Comparison of ENCODE assay signal across 8 cellular contexts in the genomic region with DNA sequence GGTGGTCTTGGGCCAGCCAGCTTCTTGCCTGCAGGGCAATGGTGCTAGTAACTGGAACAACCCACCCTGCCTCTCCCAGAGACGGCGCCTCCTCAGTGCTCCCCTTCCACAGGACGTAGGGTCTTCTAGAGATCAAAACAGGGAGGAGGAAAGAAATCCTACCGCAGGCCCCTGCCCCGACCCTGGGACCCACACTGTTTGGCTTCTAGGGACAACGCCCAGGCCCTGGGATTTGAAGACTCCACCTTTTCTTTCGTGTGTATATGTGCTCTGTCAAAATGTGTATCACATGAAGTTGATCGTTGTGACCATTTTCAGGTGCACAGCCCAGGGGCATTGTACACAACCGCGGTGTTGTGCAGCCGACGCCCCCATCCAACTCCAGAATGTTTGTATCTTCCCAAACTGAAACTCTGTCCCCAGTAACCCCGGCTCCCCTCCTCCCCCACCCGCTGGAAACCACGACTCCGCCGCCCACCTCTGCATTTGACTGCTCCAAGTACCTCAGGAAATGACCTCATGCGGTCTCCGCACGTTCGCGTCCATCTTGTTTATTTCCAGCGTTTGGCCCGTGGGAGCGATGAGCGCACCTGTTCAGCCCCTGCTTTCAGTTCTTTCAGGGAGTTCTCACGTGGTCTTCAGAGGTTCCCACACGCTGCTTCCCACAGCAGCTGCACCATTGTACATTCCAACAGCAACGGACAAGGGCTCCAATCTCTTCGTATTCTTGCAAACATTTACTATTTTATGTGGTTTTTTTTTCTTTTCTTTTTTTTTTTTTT. TPM values are rescaled to one million over a fixed set of nuclear protein-coding genes. Genes with fewer than 3 reads are reported as not detected.
A peak's percentile ranks its signal among the peaks of the same experiment; 100 is the strongest.
DNase-seq lines count a peak whose midpoint lies in the region; ATAC-seq and TF ChIP-seq lines count a peak whose summit lies in the region.

No MANE protein-coding gene starts in this region.

- DNase-seq in CD14-positive monocyte (ENCODE audit: low spot score) (no peak), posterior cingulate gyrus (no peak), amniotic stem cell (lab: John Stamatoyannopoulos, UW) (no peak)
- peak; percentile 64 for DNase-seq in T-helper 2 cell treated with Interferon-gamma antibody and Interleukin-4, amounts not matched to agents 5 μg/mL and 100 μg/mL, for 36 hours (ENCODE audit: low spot score)
- peak; percentile 76 for DNase-seq in central memory CD4-positive, alpha-beta T cell
- peak; percentile 62 to 63 for DNase-seq in stimulated activated CD4-positive, alpha-beta T cell treated with anti-CD3 and anti-CD28 coated beads, Interleukin-4, amount 100 ng/mL, for 48 hours (ENCODE audit: low read depth in 2 of 2)

- H3K36me3 Mint-ChIP-seq in CD14-positive monocyte, result peaks cover 0 to 4% of the 10 kb centered on the region in 2 donors
- peaks cover 4% of the 10 kb centered on the region for H3K36me3 Mint-ChIP-seq in T-helper 2 cell treated with Interferon-gamma antibody and Interleukin-4, amounts not matched to agents 5 μg/mL and 100 μg/mL, for 36 hours (ENCODE audit: low read depth)

- ATAC-seq in GM19324 (IDR thresholded peaks at IDR 0.05; ENCODE audit: low FRiP score, unreplicated experiment), result peak; percentile 61
- peak; percentile 36 for ATAC-seq in HG03457 (IDR thresholded peaks at IDR 0.05; ENCODE audit: unreplicated experiment)

- peaks cover 80 to 98% (median 92%) of the 10 kb centered on the region in 3 donors for H3K27me3 Mint-ChIP-seq in CD14-positive monocyte (ENCODE audit: low read depth in 3 of 3)
- H3K27me3 Mint-ChIP-seq in T-helper 2 cell treated with Interferon-gamma antibody and Interleukin-4, amounts not matched to agents 5 μg/mL and 100 μg/mL, for 36 hours (ENCODE audit: low read depth), result peaks cover 82% of the 10 kb centered on the region

- intact Hi-C loops in CD14-positive monocyte (cut with micrococcal nuclease), result loop anchor here (1.0 to 2.0 kb wide), 3 partner anchors 38 to 110 kb away; no protein-coding TSS in a partner anchor
- intact Hi-C loops in posterior cingulate gyrus (cut with DNase I), result loop anchor here (1.0 to 2.0 kb wide), 2 partner anchors 38 to 109 kb away; no protein-coding TSS in a partner anchor

- no peak for TF ChIP-seq CTCF in CD14-positive monocyte (IDR thresholded peaks at IDR 0.05)

- peaks cover 5% of the 10 kb centered on the region for H3K4me1 Mint-ChIP-seq in CD14-positive monocyte
- peaks cover 12% of the 10 kb centered on the region for H3K4me1 Mint-ChIP-seq in T-helper 2 cell treated with Interferon-gamma antibody and Interleukin-4, amounts not matched to agents 5 μg/mL and 100 μg/mL, for 36 hours (ENCODE audit: low read depth)

- peaks cover 8 to 48% (median 21%) of the 10 kb centered on the region in 7 donors for H3K9me3 Mint-ChIP-seq in CD14-positive monocyte
- H3K9me3 Mint-ChIP-seq in T-helper 2 cell treated with Interferon-gamma antibody and Interleukin-4, amounts not matched to agents 5 μg/mL and 100 μg/mL, for 36 hours, result peaks cover 11% of the 10 kb centered on the region

- peak overlapping the region; percentile 13 to 81 for H3K4me3 Mint-ChIP-seq in CD14-positive monocyte
- peak overlapping the region; percentile 83 for H3K4me3 Mint-ChIP-seq in T-helper 2 cell treated with Interferon-gamma antibody and Interleukin-4, amounts not matched to agents 5 μg/mL and 100 μg/mL, for 36 hours

- peak overlapping the region in 1 of 7 donors; percentile 41 for H3K27ac Mint-ChIP-seq in CD14-positive monocyte
- H3K27ac Mint-ChIP-seq in T-helper 2 cell treated with Interferon-gamma antibody and Interleukin-4, amounts not matched to agents 5 μg/mL and 100 μg/mL, for 36 hours, result peak overlapping the region; percentile 37

RNA-seq across cellular contexts. Expression of gene BHLHE23, which starts 3.4 kb away (rescaled TPM):
- polyA plus RNA-seq in CD14-positive monocyte, result not detected

RNA-seq across cellular contexts. Expression of gene SLC17A9, which starts 57.7 kb away (rescaled TPM):
- polyA plus RNA-seq in CD14-positive monocyte, result under 1 TPM; 0.81 to 0.82 TPM

Comparison
In these comparisons a context has a peak if more than half of its experiments do, and no peak if none do; other contexts are left out.
1. DNase-seq: peak in T-helper 2 cell treated with Interferon-gamma antibody and Interleukin-4, amounts not matched to agents 5 μg/mL and 100 μg/mL, for 36 hours (single experiment), central memory CD4-positive, alpha-beta T cell (single experiment) and stimulated activated CD4-positive, alpha-beta T cell treated with anti-CD3 and anti-CD28 coated beads, Interleukin-4, amount 100 ng/mL, for 48 hours (2 of 2); none in CD14-positive monocyte (single experiment), posterior cingulate gyrus (0 of 10) and amniotic stem cell (single experiment).